In genomic region chr19:34120846-34121639, GRCh38 we compare ENCODE assay signal across 7 cellular contexts. TPM values are rescaled to one million over a fixed set of nuclear protein-coding genes. Genes with fewer than 3 reads are reported as not detected.
DNase-seq lines count a peak whose midpoint lies in the region; ATAC-seq and TF ChIP-seq lines count a peak whose summit lies in the region.

No MANE protein-coding gene starts in this region.

- H3K36me3 Mint-ChIP-seq in activated CD8-positive, alpha-beta T cell treated with anti-CD3 and anti-CD28 coated beads, Interleukin-2, amount 10 ng/mL, durations not matched to agents 7 days and 5 days (ENCODE audit: low read depth), result no peaks in the 10 kb centered on the region

- TF ChIP-seq CTCF in GM12872 (IDR thresholded peaks at IDR 0.05; ENCODE audit: insufficient read depth, low read depth, low read length) (peak; percentile 79), epithelial cell of proximal tubule (conservative IDR thresholded peaks at IDR 0.05; ENCODE audit: low read depth, low read length) (peak; percentile 91), retinal pigment epithelial cell (conservative IDR thresholded peaks at IDR 0.05; ENCODE audit: low read depth, low read length) (peak; percentile 93)

- H3K4me1 Mint-ChIP-seq in activated CD8-positive, alpha-beta T cell treated with anti-CD3 and anti-CD28 coated beads, Interleukin-2, amount 10 ng/mL, durations not matched to agents 7 days and 5 days (ENCODE audit: low read depth), result peaks cover 9% of the 10 kb centered on the region

- H3K4me3 ChIP-seq in epithelial cell of proximal tubule (ENCODE audit: low read depth, low read length) (no peak overlapping the region), retinal pigment epithelial cell (ENCODE audit: low read length) (no peak overlapping the region)

- CTCF ChIA-PET in activated CD8-positive, alpha-beta T cell treated with anti-CD3 and anti-CD28 coated beads, Interleukin-2, amount 10 ng/mL, durations not matched to agents 7 days and 5 days (lab: Charles Lee), result interaction anchor here (0.6 to 4.8 kb wide), 3 partner anchors 14 to 24 kb away, joined by 3 to 47 read pairs (median 7); no protein-coding TSS in a partner anchor

- no peak overlapping the region for H3K27ac Mint-ChIP-seq in activated CD8-positive, alpha-beta T cell treated with anti-CD3 and anti-CD28 coated beads, Interleukin-2, amount 10 ng/mL, durations not matched to agents 7 days and 5 days

- peak; percentile 53 for ATAC-seq in activated CD8-positive, alpha-beta T cell treated with anti-CD3 and anti-CD28 coated beads, Interleukin-2, amount 10 ng/mL, durations not matched to agents 7 days and 5 days
- ATAC-seq in GM18498 (IDR thresholded peaks at IDR 0.05; ENCODE audit: unreplicated experiment), result no peak
- ATAC-seq in HG03469 (IDR thresholded peaks at IDR 0.05; ENCODE audit: unreplicated experiment), result no peak

- POLR2A ChIA-PET in activated CD8-positive, alpha-beta T cell treated with anti-CD3 and anti-CD28 coated beads, Interleukin-2, amount 10 ng/mL, durations not matched to agents 7 days and 5 days (lab: Charles Lee), result no interaction called here

- H3K9me3 Mint-ChIP-seq in activated CD8-positive, alpha-beta T cell treated with anti-CD3 and anti-CD28 coated beads, Interleukin-2, amount 10 ng/mL, durations not matched to agents 7 days and 5 days (ENCODE audit: insufficient read depth), result no peaks in the 10 kb centered on the region

- H3K27me3 Mint-ChIP-seq in activated CD8-positive, alpha-beta T cell treated with anti-CD3 and anti-CD28 coated beads, Interleukin-2, amount 10 ng/mL, durations not matched to agents 7 days and 5 days (ENCODE audit: low read depth), result peaks cover 5% of the 10 kb centered on the region

- peak; percentile 75 for DNase-seq in NAMALWA (ENCODE audit: low spot score)
- DNase-seq in activated CD8-positive, alpha-beta T cell treated with anti-CD3 and anti-CD28 coated beads, Interleukin-2, amount 10 ng/mL, durations not matched to agents 7 days and 5 days, result peak; percentile 67
- no peak for DNase-seq in epithelial cell of proximal tubule (ENCODE audit: low read depth)
- DNase-seq in retinal pigment epithelial cell (ENCODE audit: low read depth), result no peak

- no peak overlapping the region for H3K4me3 Mint-ChIP-seq in activated CD8-positive, alpha-beta T cell treated with anti-CD3 and anti-CD28 coated beads, Interleukin-2, amount 10 ng/mL, durations not matched to agents 7 days and 5 days

RNA-seq across cellular contexts. Expression of gene LSM14A, which starts 51.3 kb away (rescaled TPM):
- total RNA-seq in activated CD8-positive, alpha-beta T cell treated with anti-CD3 and anti-CD28 coated beads, Interleukin-2, amount 10 ng/mL, durations not matched to agents 7 days and 5 days, result 100 to 1,000 TPM; 133 to 139 TPM
- 67.9 and 76.9 TPM in 2 replicates for total RNA-seq in epithelial cell of proximal tubule

Comparison
In these comparisons a context has a peak if more than half of its experiments do, and no peak if none do; other contexts are left out.
1. DNase-seq: peak in NAMALWA (single experiment) and activated CD8-positive, alpha-beta T cell treated with anti-CD3 and anti-CD28 coated beads, Interleukin-2, amount 10 ng/mL, durations not matched to agents 7 days and 5 days (single experiment); none in epithelial cell of proximal tubule (single experiment) and retinal pigment epithelial cell (single experiment).
2. Peak in every context shown above with its lines, with median percentiles within 50 percentile points of each other: CTCF ChIP-seq.